Comparison of ENCODE assay signal across 8 cellular contexts in genomic region chr3:124032881-124033359, GRCh38. TPM values are rescaled to one million over a fixed set of nuclear protein-coding genes. Genes with fewer than 3 reads are reported as not detected.
A peak's percentile ranks its signal among the peaks of the same experiment; 100 is the strongest.
DNase-seq lines count a peak whose midpoint lies in the region; ATAC-seq and TF ChIP-seq lines count a peak whose summit lies in the region.

No MANE protein-coding gene starts in this region.

- H3K4me3 Mint-ChIP-seq in GM23338, result peak overlapping the region; percentile 83; the same call in 2 of the 3 replicates

- peaks cover 12% of the 10 kb centered on the region for H3K4me1 Mint-ChIP-seq in GM23338

- no peaks in the 10 kb centered on the region for H3K9me2 ChIP-seq in GM23338 (ENCODE audit: insufficient read depth)

- H3K27ac Mint-ChIP-seq in GM23338, result no peak overlapping the region

- H3K36me3 ChIP-seq in GM23338 (ENCODE audit: insufficient read depth), result no peaks in the 10 kb centered on the region
- no peaks in the 10 kb centered on the region for H3K36me3 ChIP-seq in suprapubic skin

- peaks cover 13% of the 10 kb centered on the region for H3K4me1 ChIP-seq in GM23338 (ENCODE audit: insufficient read depth)
- H3K4me1 ChIP-seq in suprapubic skin, result peaks cover 21% of the 10 kb centered on the region

- H3K27me3 ChIP-seq in GM23338 (ENCODE audit: insufficient read depth) (peaks cover 69% of the 10 kb centered on the region), suprapubic skin (peaks cover 38% of the 10 kb centered on the region)

- no peaks in the 10 kb centered on the region; the same call in 2 of the 3 replicates for H3K36me3 Mint-ChIP-seq in GM23338 (ENCODE audit: low read depth)

- peak; percentile 44 to 71 for TF ChIP-seq CTCF in GM23338 (conservative IDR thresholded peaks at IDR 0.05; ENCODE audit: low read depth in 2 of 2)
- TF ChIP-seq CTCF in suprapubic skin (IDR thresholded peaks at IDR 0.05), result peak in 1 of 2 donors; percentile 92

- TF ChIP-seq EP300 in suprapubic skin (IDR thresholded peaks at IDR 0.05), result no peak

- H2AFZ ChIP-seq in GM23338, result peak overlapping the region; percentile 98; the same call in 1 of the 2 replicates

- H3K27me3 Mint-ChIP-seq in GM23338 (ENCODE audit: insufficient read depth, low read depth, poor library complexity), result peaks cover 37% of the 10 kb centered on the region

- 2% methylated on average over 41 of the region's 48 CpGs for WGBS in suprapubic skin

- no peaks in the 10 kb centered on the region; the same call in 2 of the 3 replicates for H3K9me3 Mint-ChIP-seq in GM23338

- ATAC-seq in GM23338, result peak; percentile 84

- DNase-seq in DMS 273 (lab: John Stamatoyannopoulos, UW; ENCODE audit: unreplicated experiment) (peak; percentile 95), GM23338 (ENCODE audit: low spot score) (peak; percentile 92), M059J (ENCODE audit: low read depth) (peak; percentile 90), SK-MEL-5 (ENCODE audit: low read depth, low spot score) (peak; percentile 74), glomerular visceral epithelial cell (ENCODE audit: extremely low spot score) (peak; percentile 92), occipital lobe (lab: John Stamatoyannopoulos, UW) (peak; percentile 81), suprapubic skin (ENCODE audit: low spot score in 2 of 2) (peak; percentile 85 to 86)
- DNase-seq in activated naive CD4-positive, alpha-beta T cell treated with anti-CD3 and anti-CD28 coated beads, Interleukin-2, amount 50 U/mL, for 16 hours, result peak; percentile 67

- H4K20me1 ChIP-seq in GM23338 (replicated peaks; ENCODE audit: insufficient read depth), result peaks cover 9% of the 10 kb centered on the region

- in situ Hi-C loops in SK-MEL-5 (cut with HindIII; ENCODE audit: low pct_unique_long_range_greater_than_20kb, low sequenced_read_pairs), result no loop called here

- H3K9me3 ChIP-seq in suprapubic skin, result no peaks in the 10 kb centered on the region

- no peak for TF ChIP-seq POLR2A in suprapubic skin (IDR thresholded peaks at IDR 0.05)

- no peaks in the 10 kb centered on the region; the same call in 1 of the 2 replicates for H3K79me2 ChIP-seq in GM23338 (replicated peaks; ENCODE audit: insufficient read depth)

- H3K4me2 ChIP-seq in GM23338, result peak overlapping the region; percentile 93

- no peak overlapping the region for H3K27ac ChIP-seq in GM23338 (ENCODE audit: low read depth)
- H3K27ac ChIP-seq in suprapubic skin, result peak overlapping the region; percentile 86

- no peaks in the 10 kb centered on the region for H3F3A ChIP-seq in GM23338 (replicated peaks; ENCODE audit: low read depth)

- H3K4me3 ChIP-seq in GM23338, result peak overlapping the region; percentile 74
- H3K4me3 ChIP-seq in suprapubic skin, result peak overlapping the region; percentile 88

TF ChIP-seq in GM23338, 12 proteins besides CTCF, POLR2A, EP300 and RAD21:
- TF ChIP-seq, protein P1, sequence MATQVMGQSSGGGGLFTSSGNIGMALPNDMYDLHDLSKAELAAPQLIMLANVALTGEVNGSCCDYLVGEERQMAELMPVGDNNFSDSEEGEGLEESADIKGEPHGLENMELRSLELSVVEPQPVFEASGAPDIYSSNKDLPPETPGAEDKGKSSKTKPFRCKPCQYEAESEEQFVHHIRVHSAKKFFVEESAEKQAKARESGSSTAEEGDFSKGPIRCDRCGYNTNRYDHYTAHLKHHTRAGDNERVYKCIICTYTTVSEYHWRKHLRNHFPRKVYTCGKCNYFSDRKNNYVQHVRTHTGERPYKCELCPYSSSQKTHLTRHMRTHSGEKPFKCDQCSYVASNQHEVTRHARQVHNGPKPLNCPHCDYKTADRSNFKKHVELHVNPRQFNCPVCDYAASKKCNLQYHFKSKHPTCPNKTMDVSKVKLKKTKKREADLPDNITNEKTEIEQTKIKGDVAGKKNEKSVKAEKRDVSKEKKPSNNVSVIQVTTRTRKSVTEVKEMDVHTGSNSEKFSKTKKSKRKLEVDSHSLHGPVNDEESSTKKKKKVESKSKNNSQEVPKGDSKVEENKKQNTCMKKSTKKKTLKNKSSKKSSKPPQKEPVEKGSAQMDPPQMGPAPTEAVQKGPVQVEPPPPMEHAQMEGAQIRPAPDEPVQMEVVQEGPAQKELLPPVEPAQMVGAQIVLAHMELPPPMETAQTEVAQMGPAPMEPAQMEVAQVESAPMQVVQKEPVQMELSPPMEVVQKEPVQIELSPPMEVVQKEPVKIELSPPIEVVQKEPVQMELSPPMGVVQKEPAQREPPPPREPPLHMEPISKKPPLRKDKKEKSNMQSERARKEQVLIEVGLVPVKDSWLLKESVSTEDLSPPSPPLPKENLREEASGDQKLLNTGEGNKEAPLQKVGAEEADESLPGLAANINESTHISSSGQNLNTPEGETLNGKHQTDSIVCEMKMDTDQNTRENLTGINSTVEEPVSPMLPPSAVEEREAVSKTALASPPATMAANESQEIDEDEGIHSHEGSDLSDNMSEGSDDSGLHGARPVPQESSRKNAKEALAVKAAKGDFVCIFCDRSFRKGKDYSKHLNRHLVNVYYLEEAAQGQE (IDR thresholded peaks at IDR 0.05; ENCODE audit: unreplicated experiment), result no peak
- TF ChIP-seq POLR2AphosphoS5 (IDR thresholded peaks at IDR 0.05; ENCODE audit: low read depth) (0 out of 2 replicates have a peak, but pooled peaks have one; percentile 28), ZNF114 (CRISPR knock-in tag; IDR thresholded peaks at IDR 0.05) (no peak)

RNA-seq across cellular contexts. Expression of gene KALRN, which starts 0.2 kb away (rescaled TPM):
- 12.0 and 13.6 TPM in 2 replicates for total RNA-seq in GM23338 (2014; rRNA removed; shearing (Covaris generic))
- polyA plus RNA-seq in GM23338 (2016; fragmentation: Nextera tagmentation; extraction: Ambion mirVana), result 2.4 and 4.2 TPM in 2 replicates
- 6.2 and 14.1 TPM in 2 replicates for total RNA-seq in M059J (2014; rRNA removed; shearing (Covaris generic))
- total RNA-seq in SK-MEL-5 (2014; rRNA removed; shearing (Covaris generic)), result 0.72 and 1.7 TPM in 2 replicates
- 0.82 and 3.7 TPM in 2 replicates for polyA plus RNA-seq in SK-MEL-5 (2015; cell fraction: cytosol; rRNA removed)
- polyA plus RNA-seq in SK-MEL-5 (2015; cell fraction: nucleus; rRNA removed), result 0.33 TPM in 2 replicates
- total RNA-seq in occipital lobe, result 170 TPM
- 10 to 100 TPM in 3 of 4 donors, 1 to 10 TPM in 1; 7.8 to 37.9 (median 19.7) TPM for total RNA-seq in suprapubic skin

RNA-seq across cellular contexts. Expression of gene ROPN1, which starts 41.0 kb away (rescaled TPM):
- total RNA-seq in GM23338 (2014; rRNA removed; shearing (Covaris generic)), result 0.27 TPM in 1 of 2 replicates, not detected in the other
- 0.11 TPM in 1 of 2 replicates, not detected in the other for polyA plus RNA-seq in GM23338 (2016; fragmentation: Nextera tagmentation; extraction: Ambion mirVana)
- total RNA-seq in M059J (2014; rRNA removed; shearing (Covaris generic)), result not detected in 2 replicates
- 33.4 and 37.8 TPM in 2 replicates for total RNA-seq in SK-MEL-5 (2014; rRNA removed; shearing (Covaris generic))
- polyA plus RNA-seq in SK-MEL-5 (2015; cell fraction: cytosol; rRNA removed), result 17.1 and 24.4 TPM in 2 replicates
- 2.6 and 5.2 TPM in 2 replicates for polyA plus RNA-seq in SK-MEL-5 (2015; cell fraction: nucleus; rRNA removed)
- total RNA-seq in occipital lobe (0.16 TPM), suprapubic skin (1 to 10 TPM; 1.4 to 6.0 (median 2.4) TPM)
